Comparison of ENCODE assay signal across 25 cellular contexts in the genomic region with DNA sequence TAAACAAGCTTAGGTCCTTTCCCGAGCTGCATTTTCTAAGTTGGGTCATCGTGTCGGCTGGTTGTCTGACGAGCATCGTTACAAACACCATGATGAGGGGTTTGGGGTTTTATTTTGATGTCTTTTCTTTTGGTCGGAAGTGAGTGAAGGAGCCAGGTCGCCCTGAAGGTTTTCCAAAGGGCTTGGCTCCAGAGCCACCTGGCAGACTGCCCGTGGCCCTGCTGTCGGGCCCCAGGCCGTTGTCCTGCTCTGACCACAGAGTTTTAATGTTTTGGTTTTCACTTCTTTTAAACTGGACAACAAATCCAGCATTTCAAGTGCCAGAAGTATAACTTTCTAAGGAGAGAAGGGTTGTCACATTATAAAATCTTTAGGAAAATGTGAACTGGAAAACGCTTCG.
"Had no signal": no experiment of that assay in that cellular context is flagged by ENCODE, and none has a peak within 500 bp of the region (broad histone marks: within the 10 kb centered on the region; RNA-seq: fewer than 3 reads in every experiment).

No MANE protein-coding gene starts in this region.

- H3K27me3 Mint-ChIP-seq: activated CD4-positive, alpha-beta T cell treated with anti-CD3 and anti-CD28 coated beads, Interleukin-2, amount 10 ng/mL, durations not matched to agents 7 days and 5 days; activated CD8-positive, alpha-beta memory T cell treated with anti-CD3 and anti-CD28 coated beads, Interleukin-2, amount 10 ng/mL, durations not matched to agents 7 days and 5 days; activated CD8-positive, alpha-beta T cell treated with anti-CD3 and anti-CD28 coated beads for 36 hours; activated naive CD8-positive, alpha-beta T cell; stimulated activated naive B cell treated with anti-CD40 and anti-IgM and Interleukin-4, amounts not matched to agents 10 μg/mL and 1 μg/mL and 100 μg/mL, for 72 hours; T-cell had no signal

- H3K27ac Mint-ChIP-seq: activated CD4-positive, alpha-beta T cell treated with anti-CD3 and anti-CD28 coated beads, Interleukin-2, amount 10 ng/mL, durations not matched to agents 7 days and 5 days; activated CD8-positive, alpha-beta memory T cell treated with anti-CD3 and anti-CD28 coated beads, Interleukin-2, amount 10 ng/mL, durations not matched to agents 7 days and 5 days; activated CD8-positive, alpha-beta T cell treated with anti-CD3 and anti-CD28 coated beads for 36 hours; activated naive CD8-positive, alpha-beta T cell; nephron; T-cell had no signal

- DNase-seq: activated CD4-positive, alpha-beta T cell treated with anti-CD3 and anti-CD28 coated beads, Interleukin-2, amount 10 ng/mL, durations not matched to agents 7 days and 5 days; activated CD4-positive, CD25-positive, alpha-beta regulatory T cell treated with anti-CD3 and anti-CD28 coated beads, Interleukin-2, amount 50 U/mL, for 72 hours; activated CD8-positive, alpha-beta memory T cell treated with anti-CD3 and anti-CD28 coated beads, Interleukin-2, amount 10 ng/mL, durations not matched to agents 7 days and 5 days; activated CD8-positive, alpha-beta T cell treated with anti-CD3 and anti-CD28 coated beads for 36 hours; activated naive CD4-positive, alpha-beta T cell; activated T-cell treated with anti-CD3 and anti-CD28 coated beads for 4 hours; brain microvascular endothelial cell; left colon; stimulated activated CD4-positive, alpha-beta T cell treated with anti-CD3 and anti-CD28 coated beads, Interleukin-2, amount 100 ng/mL, for 48 hours; stimulated activated CD8-positive, alpha-beta memory T cell treated with anti-CD3 and anti-CD28 coated beads, Interleukin-4, amount 100 ng/mL, for 48 hours; stimulated activated naive B cell treated with anti-CD40 and anti-IgM and Interleukin-4, amounts not matched to agents 10 μg/mL and 1 μg/mL and 100 μg/mL, for 72 hours; T-cell; testis; WERI-Rb-1 had no signal

- H3K27me3 ChIP-seq: adrenal gland, ascending aorta, brain microvascular endothelial cell, neutrophil, testis had no signal

- H3K4me3 ChIP-seq: adrenal gland, ascending aorta, coronary artery, smooth muscle cell, testis had no signal

- H3K9ac ChIP-seq: parathyroid adenoma had no signal

- H3K4me1 ChIP-seq: adrenal gland, testis had no signal

- H3K4me1 Mint-ChIP-seq: activated CD4-positive, alpha-beta T cell treated with anti-CD3 and anti-CD28 coated beads, Interleukin-2, amount 10 ng/mL, durations not matched to agents 7 days and 5 days; nephron; T-cell had no signal

- H3K27ac ChIP-seq: adrenal gland, ascending aorta, brain microvascular endothelial cell, coronary artery, epithelial cell of prostate, neutrophil, parathyroid adenoma, testis, WERI-Rb-1 had no signal

- H3K9me3 Mint-ChIP-seq: activated CD4-positive, alpha-beta T cell treated with anti-CD3 and anti-CD28 coated beads, Interleukin-2, amount 10 ng/mL, durations not matched to agents 7 days and 5 days; activated CD8-positive, alpha-beta T cell treated with anti-CD3 and anti-CD28 coated beads for 36 hours; nephron; stimulated activated naive B cell treated with anti-CD40 and anti-IgM and Interleukin-4, amounts not matched to agents 10 μg/mL and 1 μg/mL and 100 μg/mL, for 72 hours; T-cell had no signal

- H3K9me3 ChIP-seq: adrenal gland, ascending aorta, neutrophil, testis had no signal

- ATAC-seq: activated CD8-positive, alpha-beta memory T cell treated with anti-CD3 and anti-CD28 coated beads, Interleukin-2, amount 10 ng/mL, durations not matched to agents 7 days and 5 days; activated CD8-positive, alpha-beta T cell treated with anti-CD3 and anti-CD28 coated beads for 36 hours; left colon; sciatic nerve; SK-N-SH treated with all-trans-retinoic acid at 6 μM for 48 hours; stimulated activated naive B cell treated with anti-CD40 and anti-IgM and Interleukin-4, amounts not matched to agents 10 μg/mL and 1 μg/mL and 100 μg/mL, for 72 hours; T-cell had no signal

- H3K4me3 Mint-ChIP-seq: activated CD4-positive, alpha-beta T cell treated with anti-CD3 and anti-CD28 coated beads, Interleukin-2, amount 10 ng/mL, durations not matched to agents 7 days and 5 days; activated CD8-positive, alpha-beta memory T cell treated with anti-CD3 and anti-CD28 coated beads, Interleukin-2, amount 10 ng/mL, durations not matched to agents 7 days and 5 days; activated CD8-positive, alpha-beta T cell treated with anti-CD3 and anti-CD28 coated beads for 36 hours; activated naive CD8-positive, alpha-beta T cell; nephron; stimulated activated naive B cell treated with anti-CD40 and anti-IgM and Interleukin-4, amounts not matched to agents 10 μg/mL and 1 μg/mL and 100 μg/mL, for 72 hours; T-cell had no signal
